Comparison of ENCODE assay signal across 8 cellular contexts in genomic region chr16:68737730-68738590, GRCh38. TPM values are rescaled to one million over a fixed set of nuclear protein-coding genes. Genes with fewer than 3 reads are reported as not detected.
A peak's percentile ranks its signal among the peaks of the same experiment; 100 is the strongest.
DNase-seq lines count a peak whose midpoint lies in the region; ATAC-seq, FAIRE-seq and TF ChIP-seq lines count a peak whose summit lies in the region.

No MANE protein-coding gene starts in this region.

- H2BK120ac ChIP-seq in trophoblast cell (ENCODE audit: insufficient read depth, low read length, poor library complexity) = peak overlapping the region; percentile 31

- peak overlapping the region; percentile 48 for H4K91ac ChIP-seq in trophoblast cell (ENCODE audit: low read depth, low read length)

- H3K4me1 ChIP-seq in GM23338 (ENCODE audit: insufficient read depth) (peaks cover 39% of the 10 kb centered on the region), esophagus squamous epithelium (peaks cover 14 to 65% (median 21%) of the 10 kb centered on the region in 3 donors), trophoblast cell (ENCODE audit: control insufficient read depth in 1 of 2, insufficient read depth in 2 of 2, low read length in 2 of 2) (peaks cover 21 to 32% of the 10 kb centered on the region in 2 experiments)

- H2AFZ ChIP-seq in GM23338 = no peak overlapping the region
- peak overlapping the region; percentile 37 for H2AFZ ChIP-seq in trophoblast cell (ENCODE audit: insufficient read depth, low read length, poor library complexity)

- peak overlapping the region; percentile 16; the same call in 1 of the 2 replicates for H3K27ac ChIP-seq in GM23338 (ENCODE audit: low read depth)
- peak overlapping the region; percentile 83 to 98 (median 92) for H3K27ac ChIP-seq in esophagus squamous epithelium
- H3K27ac ChIP-seq in trophoblast cell (ENCODE audit: low read depth, low read length) = peak overlapping the region; percentile 42
- H3K27ac ChIP-seq in brain microvascular endothelial cell = no peak overlapping the region

- peak overlapping the region; percentile 96 for H3K4ac ChIP-seq in trophoblast cell (ENCODE audit: low read depth, low read length)

- no peak overlapping the region for H2BK12ac ChIP-seq in trophoblast cell (ENCODE audit: low read length)

- in situ Hi-C loops in brain microvascular endothelial cell (cut with HindIII; ENCODE audit: low pct_ligation_motif_present, low sequenced_read_pairs) = no loop called here

- peak overlapping the region; percentile 52 for H2BK5ac ChIP-seq in trophoblast cell (ENCODE audit: low read depth, low read length, poor library complexity)

- no peak for FAIRE-seq in D721Med (lab: Jason Lieb, UNC)

- H3K79me1 ChIP-seq in trophoblast cell (ENCODE audit: low read length) = peaks cover 23% of the 10 kb centered on the region

- H3K4me3 ChIP-seq in GM23338 = peak overlapping the region; percentile 94
- H3K4me3 ChIP-seq in esophagus squamous epithelium = peak overlapping the region; percentile 61 to 79 (median 74)
- peak overlapping the region; percentile 88 for H3K4me3 ChIP-seq in trophoblast cell (ENCODE audit: low read depth, low read length)
- no peak overlapping the region for H3K4me3 ChIP-seq in brain microvascular endothelial cell (ENCODE audit: low read depth, low read length)

- peaks cover 44% of the 10 kb centered on the region for H3K4me1 Mint-ChIP-seq in GM23338

- peak overlapping the region; percentile 50 for H4K8ac ChIP-seq in trophoblast cell (ENCODE audit: low read depth, low read length)

- H3K36me3 Mint-ChIP-seq in GM23338 (ENCODE audit: low read depth) = peaks cover 29% of the 10 kb centered on the region

- H3K14ac ChIP-seq in trophoblast cell (ENCODE audit: low read length) = peak overlapping the region; percentile 61

- DNase-seq in GM23338 (ENCODE audit: low spot score) (peak; percentile 64), NCI-H526 treated with DMSO at 0.1 percent for 48 hours (lab: John Stamatoyannopoulos, UW) (peak; percentile 21), esophagus squamous epithelium (lab: John Stamatoyannopoulos, UW) (no peak), trophoblast cell (peak in 1 of 2 donors; percentile 50), brain microvascular endothelial cell (no peak), NOMO-1 (lab: John Stamatoyannopoulos, UW; ENCODE audit: unreplicated experiment in 2 of 2) (no peak), SKM-1 (lab: John Stamatoyannopoulos, UW; ENCODE audit: unreplicated experiment) (no peak), D721Med (ENCODE audit: insufficient read length, low spot score) (no peak)

- H3K27me3 ChIP-seq in GM23338 (ENCODE audit: insufficient read depth) (no peaks in the 10 kb centered on the region), esophagus squamous epithelium (peaks cover 0 to 41% (median 5%) of the 10 kb centered on the region in 4 donors), trophoblast cell (ENCODE audit: insufficient read depth, low read length) (no peaks in the 10 kb centered on the region), brain microvascular endothelial cell (replicated peaks) (peaks cover 28% of the 10 kb centered on the region)

- H4K12ac ChIP-seq in trophoblast cell (ENCODE audit: low read depth, low read length) = no peak overlapping the region

- ATAC-seq in GM23338 = peak; percentile 40

- intact Hi-C loops in esophagus squamous epithelium (cut with DNase I) = no loop called here

- H3K9ac ChIP-seq in trophoblast cell (ENCODE audit: low read length) = peak overlapping the region; percentile 82

- H3K27me3 Mint-ChIP-seq in GM23338 (ENCODE audit: insufficient read depth, low read depth, poor library complexity) = peaks cover 16% of the 10 kb centered on the region

- peak overlapping the region; percentile 92 for H3K4me3 Mint-ChIP-seq in GM23338

- peak overlapping the region; percentile 17 for H3K23ac ChIP-seq in trophoblast cell (ENCODE audit: low read length)

- H3K79me2 ChIP-seq in GM23338 (replicated peaks; ENCODE audit: insufficient read depth) = peaks cover 52% of the 10 kb centered on the region
- peaks cover 17% of the 10 kb centered on the region for H3K79me2 ChIP-seq in trophoblast cell (ENCODE audit: control insufficient read depth, insufficient read depth, low read length, poor library complexity)

- no peak overlapping the region for H2AK5ac ChIP-seq in trophoblast cell (ENCODE audit: low read length)

- peaks cover 13% of the 10 kb centered on the region; the same call in 1 of the 2 replicates for H3F3A ChIP-seq in GM23338 (replicated peaks; ENCODE audit: low read depth)

- H3K9me3 Mint-ChIP-seq in GM23338 = no peaks in the 10 kb centered on the region; the same call in 2 of the 3 replicates

- H3K18ac ChIP-seq in trophoblast cell (ENCODE audit: low read length) = peak overlapping the region; percentile 57

- no peaks in the 10 kb centered on the region for H3K9me2 ChIP-seq in GM23338 (ENCODE audit: insufficient read depth)

- peak overlapping the region; percentile 92 for H3K27ac Mint-ChIP-seq in GM23338

- peaks cover 21% of the 10 kb centered on the region for H4K20me1 ChIP-seq in GM23338 (replicated peaks; ENCODE audit: insufficient read depth)

- H3K4me2 ChIP-seq in GM23338 = peak overlapping the region; percentile 95
- peak overlapping the region; percentile 93 for H3K4me2 ChIP-seq in trophoblast cell (ENCODE audit: low read length)

- no peak for TF ChIP-seq POLR2A in esophagus squamous epithelium (IDR thresholded peaks at IDR 0.05)

- peaks cover 11% of the 10 kb centered on the region; the same call in 1 of the 2 replicates for H3K36me3 ChIP-seq in GM23338 (ENCODE audit: insufficient read depth)
- peaks cover 0 to 11% (median 0%) of the 10 kb centered on the region in 3 donors for H3K36me3 ChIP-seq in esophagus squamous epithelium
- H3K36me3 ChIP-seq in trophoblast cell (ENCODE audit: control insufficient read depth in 1 of 2, insufficient read depth in 2 of 2, low read length in 2 of 2) = peaks cover 0 to 7% of the 10 kb centered on the region in 2 experiments
- no peaks in the 10 kb centered on the region for H3K36me3 ChIP-seq in brain microvascular endothelial cell (replicated peaks)

- 3 to 9% methylated on average over 26 of the region's 58 CpGs for WGBS in esophagus squamous epithelium, 2 donors
- no CpG with 5 or more reads among the region's 58 CpGs for WGBS in trophoblast cell (ENCODE audit: extremely low coverage, insufficient coverage, insufficient read length)

- H3K9me3 ChIP-seq in esophagus squamous epithelium (no peaks in the 10 kb centered on the region), trophoblast cell (ENCODE audit: insufficient read depth, low read depth, low read length) (peaks cover 1% of the 10 kb centered on the region)

- peak in 1 of 2 experiments; percentile 31; a peak in 2 of 4 replicates for TF ChIP-seq CTCF in GM23338 (conservative IDR thresholded peaks at IDR 0.05; ENCODE audit: low read depth in 2 of 2)
- peak in 4 of 6 experiments; percentile 14 to 33 (median 28) for TF ChIP-seq CTCF in esophagus squamous epithelium (IDR thresholded peaks at IDR 0.05)
- no peak for TF ChIP-seq CTCF in brain microvascular endothelial cell (IDR thresholded peaks at IDR 0.05; ENCODE audit: low read depth, low read length, missing control alignments)
- TF ChIP-seq CTCF in D721Med (IDR thresholded peaks at IDR 0.05; ENCODE audit: insufficient read depth, missing control alignments) = no peak

TF ChIP-seq in GM23338, 12 proteins besides CTCF, POLR2A, EP300 and RAD21:
- no peak for TF ChIP-seq ZNF114 (CRISPR knock-in tag; IDR thresholded peaks at IDR 0.05)
- TF ChIP-seq CREB1 (CRISPR knock-in tag; IDR thresholded peaks at IDR 0.05; ENCODE audit: low read depth) = peak; percentile 51

RNA-seq across cellular contexts. Expression of gene CDH1, which starts 0.9 kb away (rescaled TPM):
- 142 TPM in 2 replicates for total RNA-seq in GM23338 (2014; rRNA removed; shearing (Covaris generic))
- polyA plus RNA-seq in GM23338 (2016; fragmentation: Nextera tagmentation; extraction: Ambion mirVana) = 58.1 and 64.1 TPM in 2 replicates
- 100 to 1,000 TPM in 3 of 4 donors, 10 to 100 TPM in 1; 72.7 to 302 (median 160) TPM for total RNA-seq in esophagus squamous epithelium
- 212 and 221 TPM in 2 replicates for polyA plus RNA-seq in trophoblast cell (2013)

Comparison
In these comparisons a context has a peak if more than half of its experiments do, and no peak if none do; other contexts are left out.
1. DNase-seq: peak in GM23338 (single experiment) and NCI-H526 treated with DMSO at 0.1 percent for 48 hours (single experiment); none in esophagus squamous epithelium (single experiment), brain microvascular endothelial cell (single experiment), NOMO-1 (0 of 2), SKM-1 (single experiment) and D721Med (single experiment).
2. CTCF ChIP-seq: peak in esophagus squamous epithelium (4 of 6); none in brain microvascular endothelial cell (single experiment) and D721Med (single experiment).